Comparison of ENCODE assay signal across 13 cellular contexts in genomic region chr5:138490648-138491283, GRCh38. TPM values are rescaled to one million over a fixed set of nuclear protein-coding genes. Genes with fewer than 3 reads are reported as not detected.
DNase-seq lines count a peak whose midpoint lies in the region; ATAC-seq, FAIRE-seq and TF ChIP-seq lines count a peak whose summit lies in the region.
"Had no signal": no experiment of that assay in that cellular context is flagged by ENCODE, and none has a peak within 500 bp of the region (broad histone marks: within the 10 kb centered on the region; RNA-seq: fewer than 3 reads in every experiment).

No MANE protein-coding gene starts in this region.

- H3K27me3 ChIP-seq in Caco-2 (replicated peaks; ENCODE audit: control insufficient read depth, insufficient read depth, low read length) (no peaks in the 10 kb centered on the region), IMR-90 (ENCODE audit: control insufficient read depth, insufficient read depth, low read length) (peaks cover 11% of the 10 kb centered on the region; the same call in 1 of the 2 replicates), ectodermal cell (ENCODE audit: control insufficient read depth, insufficient read depth, low read length, poor library complexity, severe bottlenecking) (peaks cover 32% of the 10 kb centered on the region), neuronal stem cell (ENCODE audit: control insufficient read depth in 3 of 3, insufficient read depth in 3 of 3, low read depth in 1 of 3, low read length in 3 of 3) (peaks cover 0 to 3% (median 0%) of the 10 kb centered on the region in 3 experiments)

- H3K4me1 Mint-ChIP-seq in Caco-2 (ENCODE audit: low read depth, unreplicated experiment) = peaks cover 16% of the 10 kb centered on the region

- no peak overlapping the region for H2BK120ac ChIP-seq in IMR-90 (ENCODE audit: low read depth, low read length)
- peak overlapping the region; percentile 64 for H2BK120ac ChIP-seq in neuronal stem cell (ENCODE audit: low read depth, low read length)

- intact Hi-C loops in Caco-2 (cut with micrococcal nuclease; ENCODE audit: unreplicated experiment) = no loop called here
- intact Hi-C loops in IMR-90 (cut with micrococcal nuclease) = no loop called here

- H2AFZ ChIP-seq in IMR-90 (replicated peaks; ENCODE audit: low read length, poor library complexity) = peak overlapping the region; percentile 68
- H2AFZ ChIP-seq in neuronal stem cell (ENCODE audit: low read length) = peak overlapping the region; percentile 97

- H3K18ac ChIP-seq in IMR-90 (ENCODE audit: low read depth, low read length) (no peak overlapping the region), neuronal stem cell (ENCODE audit: low read length) (no peak overlapping the region)

- TF ChIP-seq CTCF in Caco-2 (IDR thresholded peaks at IDR 0.05; ENCODE audit: insufficient read depth in 1 of 2, low read depth in 1 of 2, low read length in 1 of 2, severe bottlenecking in 1 of 2, unreplicated experiment in 1 of 2) (no peak), IMR-90 (conservative IDR thresholded peaks at IDR 0.05; ENCODE audit: low read depth, low read length) (no peak), D721Med (IDR thresholded peaks at IDR 0.05; ENCODE audit: insufficient read depth, missing control alignments) (no peak)

- POLR2A ChIA-PET in Caco-2 (lab: Charles Lee) (no interaction called here), IMR-90 (lab: Charles Lee; ENCODE audit: unreplicated experiment) (no interaction called here)

- H3K27me3 Mint-ChIP-seq in Caco-2 (ENCODE audit: insufficient read depth, unreplicated experiment) = peaks cover 3% of the 10 kb centered on the region

- no peak overlapping the region for H2BK15ac ChIP-seq in IMR-90 (ENCODE audit: low read depth, low read length)
- H2BK15ac ChIP-seq in neuronal stem cell (ENCODE audit: low read length) = peak overlapping the region; percentile 79

- H2BK5ac ChIP-seq in IMR-90 (ENCODE audit: low read depth, low read length, poor library complexity, severe bottlenecking) = no peak overlapping the region
- H2BK5ac ChIP-seq in neuronal stem cell (ENCODE audit: low read length) = no peak overlapping the region

- no peak for FAIRE-seq in D721Med (lab: Jason Lieb, UNC)

- H3K9me1 ChIP-seq in IMR-90 (ENCODE audit: insufficient read depth, low read length) = peaks cover 9% of the 10 kb centered on the region; the same call in 1 of the 2 replicates

- no peak overlapping the region for H3K14ac ChIP-seq in IMR-90 (replicated peaks; ENCODE audit: low read depth, low read length)
- H3K14ac ChIP-seq in neuronal stem cell (ENCODE audit: low read length) = no peak overlapping the region

- WGBS in IMR-90 (ENCODE audit: extremely low coverage in 2 of 2, insufficient read length in 1 of 2), 2 experiments = 76% methylated on average over 6 of the region's 12 CpGs; no CpG with 5 or more reads in 1 of the 2 experiments
- 74 to 79% methylated on average over 12 of the region's 12 CpGs for WGBS in ectodermal cell, 2 experiments
- WGBS in neuronal stem cell (ENCODE audit: extremely low coverage in 2 of 2, insufficient read length in 2 of 2, insufficient replicate concordance in 1 of 2), 2 donors = no CpG with 5 or more reads among the region's 12 CpGs

- H3K4ac ChIP-seq in IMR-90 (ENCODE audit: low read depth, low read length) (peak overlapping the region; percentile 7; the same call in 1 of the 2 replicates), neuronal stem cell (ENCODE audit: low read length) (no peak overlapping the region)

- H3K36me3 ChIP-seq in Caco-2 (ENCODE audit: control insufficient read depth, insufficient read depth, low read length) (no peaks in the 10 kb centered on the region), IMR-90 (ENCODE audit: control insufficient read depth, insufficient read depth, low read length) (no peaks in the 10 kb centered on the region), ectodermal cell (ENCODE audit: control insufficient read depth, insufficient read depth, low read length) (no peaks in the 10 kb centered on the region), neuronal stem cell (replicated peaks in 1 of 2; ENCODE audit: control insufficient read depth in 2 of 2, insufficient read depth in 2 of 2, low read length in 2 of 2) (no peaks in the 10 kb centered on the region)
- H3K36me3 ChIP-seq: neutrophil had no signal

- H3K36me3 Mint-ChIP-seq in Caco-2 (ENCODE audit: insufficient read depth, unreplicated experiment) = peaks cover 18% of the 10 kb centered on the region
- H3K36me3 Mint-ChIP-seq: stimulated activated memory B cell treated with anti-CD40 and anti-IgM and Interleukin-4, amounts not matched to agents 10 μg/mL and 1 μg/mL and 100 μg/mL, for 72 hours had no signal

- CTCF ChIA-PET in Caco-2 (lab: Charles Lee) = no interaction called here
- CTCF ChIA-PET in IMR-90 (lab: Yijun Ruan, JAX) = no interaction called here

- no peak overlapping the region for H3K4me2 ChIP-seq in IMR-90 (ENCODE audit: low read depth, low read length)
- H3K4me2 ChIP-seq in neuronal stem cell (ENCODE audit: insufficient read depth, low read length, poor library complexity, severe bottlenecking) = peak overlapping the region; percentile 13

- no peak for TF ChIP-seq RAD21 in IMR-90 (IDR thresholded peaks at IDR 0.05; ENCODE audit: low read length)

- H4K20me1 ChIP-seq in IMR-90 (ENCODE audit: insufficient read depth, low read length) = no peaks in the 10 kb centered on the region; the same call in 1 of the 2 replicates

- H3K79me1 ChIP-seq in IMR-90 (ENCODE audit: low read depth in 1 of 2, low read length in 2 of 2) = no peaks in the 10 kb centered on the region
- H3K79me1 ChIP-seq in neuronal stem cell (ENCODE audit: low read depth, low read length) = no peaks in the 10 kb centered on the region

- no peak overlapping the region for H3K56ac ChIP-seq in IMR-90 (ENCODE audit: extremely low read depth, insufficient read depth, low read length)

- no peak overlapping the region for H4K5ac ChIP-seq in IMR-90 (ENCODE audit: low read depth, low read length)

- no peak for TF ChIP-seq POLR2A in IMR-90 (IDR thresholded peaks at IDR 0.05; ENCODE audit: low read depth, low read length)

- H3K9me3 Mint-ChIP-seq in Caco-2 (ENCODE audit: unreplicated experiment) = no peaks in the 10 kb centered on the region
- H3K9me3 Mint-ChIP-seq: stimulated activated memory B cell treated with anti-CD40 and anti-IgM and Interleukin-4, amounts not matched to agents 10 μg/mL and 1 μg/mL and 100 μg/mL, for 72 hours had no signal

- in situ Hi-C loops in IMR-90 (cut with MboI; ENCODE audit: low sequenced_read_pairs) = no loop called here

- H3K4me3 Mint-ChIP-seq in Caco-2 (ENCODE audit: unreplicated experiment) = peak overlapping the region; percentile 39

- no peak overlapping the region for H3K27ac Mint-ChIP-seq in Caco-2 (ENCODE audit: unreplicated experiment)
- H3K27ac Mint-ChIP-seq: stimulated activated memory B cell treated with anti-CD40 and anti-IgM and Interleukin-4, amounts not matched to agents 10 μg/mL and 1 μg/mL and 100 μg/mL, for 72 hours had no signal

- no peak for ATAC-seq in IMR-90 (ENCODE audit: low read depth)
- ATAC-seq: stimulated activated memory B cell treated with anti-CD40 and anti-IgM and Interleukin-4, amounts not matched to agents 10 μg/mL and 1 μg/mL and 100 μg/mL, for 72 hours had no signal

- H2BK20ac ChIP-seq in IMR-90 (ENCODE audit: low read depth, low read length) = no peak overlapping the region

- DNase-seq in Caco-2 = no peak
- no peak for DNase-seq in IMR-90
- DNase-seq in neuronal stem cell (ENCODE audit: low spot score) = no peak
- no peak for DNase-seq in NCI-H524 (lab: John Stamatoyannopoulos, UW)
- no peak for DNase-seq in NCI-H446 (lab: John Stamatoyannopoulos, UW)
- no peak for DNase-seq in D721Med (ENCODE audit: insufficient read length, low spot score)
- no peak for DNase-seq in NCI-H2107 (lab: John Stamatoyannopoulos, UW)
- DNase-seq: MV-4-11; NK-92 treated with Interleukin-12 subunit alpha and Interleukin-12 subunit beta, amount 100 ng/mL, for 24 hours; SK-N-SH had no signal

- H3K9ac ChIP-seq in IMR-90 (ENCODE audit: low read depth, low read length) (no peak overlapping the region), neuronal stem cell (ENCODE audit: low read depth, low read length, poor library complexity) (peak overlapping the region; percentile 27)

- H3K9me3 ChIP-seq in Caco-2 = no peaks in the 10 kb centered on the region
- H3K9me3 ChIP-seq in IMR-90 (ENCODE audit: control insufficient read depth, insufficient read depth, low read length) = no peaks in the 10 kb centered on the region
- H3K9me3 ChIP-seq in ectodermal cell (ENCODE audit: control insufficient read depth, low read length) = no peaks in the 10 kb centered on the region
- peaks cover 0 to 2% of the 10 kb centered on the region in 2 donors for H3K9me3 ChIP-seq in neuronal stem cell (replicated peaks in 1 of 2; ENCODE audit: control insufficient read depth in 2 of 2, insufficient read depth in 1 of 2, low read depth in 1 of 2, low read length in 2 of 2)
- H3K9me3 ChIP-seq: neutrophil, SK-N-SH had no signal

- peaks cover 44% of the 10 kb centered on the region for H3K4me1 ChIP-seq in Caco-2
- peaks cover 20% of the 10 kb centered on the region for H3K4me1 ChIP-seq in IMR-90 (ENCODE audit: control insufficient read depth, insufficient read depth, low read length)
- peaks cover 33% of the 10 kb centered on the region for H3K4me1 ChIP-seq in ectodermal cell (ENCODE audit: control insufficient read depth, insufficient read depth, low read length)
- peaks cover 26 to 43% of the 10 kb centered on the region in 2 donors for H3K4me1 ChIP-seq in neuronal stem cell (ENCODE audit: control insufficient read depth in 2 of 2, insufficient read depth in 1 of 2, low read depth in 1 of 2, low read length in 2 of 2)

- BruUV-seq in Caco-2 (replicated peaks; lab: Mats Ljungman, UMichigan) (no TSS peak), IMR-90 (replicated peaks; lab: Mats Ljungman, UMichigan) (no TSS peak)

- no peak overlapping the region for H4K8ac ChIP-seq in IMR-90 (ENCODE audit: low read depth in 2 of 2, low read length in 2 of 2)
- H4K8ac ChIP-seq in neuronal stem cell (ENCODE audit: low read depth, low read length) = no peak overlapping the region

- H2AK5ac ChIP-seq in IMR-90 (ENCODE audit: low read depth, low read length) (peak overlapping the region; percentile 86), neuronal stem cell (ENCODE audit: low read depth, low read length) (peak overlapping the region; percentile 91)

- dilution Hi-C loops in IMR-90 (cut with HindIII; ENCODE audit: low sequenced_read_pairs, unreplicated experiment) = no loop called here

- H4K91ac ChIP-seq in IMR-90 (ENCODE audit: insufficient read depth, low read depth, low read length) = no peak overlapping the region
- H4K91ac ChIP-seq in neuronal stem cell (ENCODE audit: low read depth, low read length, poor library complexity) = peak overlapping the region; percentile 20

- H3K27ac ChIP-seq in IMR-90 (ENCODE audit: insufficient read depth, low read length) (no peak overlapping the region), ectodermal cell (ENCODE audit: insufficient read depth, low read depth, low read length, poor library complexity, severe bottlenecking) (peak overlapping the region; percentile 33), neuronal stem cell (replicated peaks; ENCODE audit: low read length) (no peak overlapping the region)

- H2BK12ac ChIP-seq in neuronal stem cell (ENCODE audit: low read length) = peak overlapping the region; percentile 76

- H3K4me3 ChIP-seq in Caco-2 (ENCODE audit: low read depth, low read length) (no peak overlapping the region), IMR-90 (ENCODE audit: insufficient read depth, low read depth, low read length) (no peak overlapping the region), ectodermal cell (ENCODE audit: insufficient read depth, low read depth, low read length) (peak overlapping the region; percentile 6), neuronal stem cell (ENCODE audit: low read length in 2 of 2) (peak overlapping the region in 1 of 2 donors; percentile 70)

- H3K23ac ChIP-seq in IMR-90 (ENCODE audit: low read depth, low read length) (peak overlapping the region; percentile 69; the same call in 1 of the 2 replicates), neuronal stem cell (ENCODE audit: low read depth, low read length, poor library complexity) (peak overlapping the region; percentile 9)

- peak overlapping the region; percentile 17 for H2AK9ac ChIP-seq in IMR-90 (replicated peaks; ENCODE audit: low read depth, low read length, poor library complexity)

RNA-seq across cellular contexts. Expression of gene EGR1, which starts 25.5 kb away (rescaled TPM):
- 83.7 and 84.0 TPM in 2 replicates for total RNA-seq in Caco-2 (2022)
- total RNA-seq in IMR-90 (2012; rRNA removed) = 2.9 and 5.8 TPM in 2 replicates
- polyA plus RNA-seq in IMR-90 (2012; rRNA removed) = 104 and 180 TPM in 2 replicates
- 91.6 and 286 TPM in 2 replicates for polyA plus RNA-seq in IMR-90 (2012; cell fraction: cytosol; rRNA removed)
- polyA plus RNA-seq in IMR-90 (2012; cell fraction: nucleus; rRNA removed; ENCODE audit: low replicate concordance) = 363 and 477 TPM in 2 replicates
- 123 TPM for polyA plus RNA-seq in ectodermal cell (2013, experiment 1 of 4)
- polyA plus RNA-seq in ectodermal cell (2013, experiment 2 of 4) = 99.3 TPM
- 62.4 TPM for polyA plus RNA-seq in ectodermal cell (2013, experiment 3 of 4)
- polyA plus RNA-seq in ectodermal cell (2013, experiment 4 of 4) = 48.8 TPM
- 131 TPM for polyA plus RNA-seq in neuronal stem cell (2013, experiment 1 of 2)
- 132 TPM for polyA plus RNA-seq in neuronal stem cell (2013, experiment 2 of 2)

RNA-seq across cellular contexts. Expression of gene REEP2, which starts 51.9 kb away (rescaled TPM):
- total RNA-seq in Caco-2 (2022) = 3.8 and 4.5 TPM in 2 replicates
- 12.4 and 20.3 TPM in 2 replicates for total RNA-seq in IMR-90 (2012; rRNA removed)
- 17.0 and 17.1 TPM in 2 replicates for polyA plus RNA-seq in IMR-90 (2012; rRNA removed)
- 16.8 and 19.5 TPM in 2 replicates for polyA plus RNA-seq in IMR-90 (2012; cell fraction: cytosol; rRNA removed)
- 50.9 and 55.6 TPM in 2 replicates for polyA plus RNA-seq in IMR-90 (2012; cell fraction: nucleus; rRNA removed; ENCODE audit: low replicate concordance)
- polyA plus RNA-seq in ectodermal cell (2013, experiment 1 of 4) = 82.5 TPM
- 87.1 TPM for polyA plus RNA-seq in ectodermal cell (2013, experiment 2 of 4)
- polyA plus RNA-seq in ectodermal cell (2013, experiment 3 of 4) = 72.6 TPM
- 70.1 TPM for polyA plus RNA-seq in ectodermal cell (2013, experiment 4 of 4)
- 65.9 TPM for polyA plus RNA-seq in neuronal stem cell (2013, experiment 1 of 2)
- polyA plus RNA-seq in neuronal stem cell (2013, experiment 2 of 2) = 64.9 TPM

RNA-seq across cellular contexts. Expression of gene ETF1, which starts 52.3 kb away (rescaled TPM):
- total RNA-seq in Caco-2 (2022) (179 and 184 TPM in 2 replicates), IMR-90 (2012; rRNA removed) (126 and 144 TPM in 2 replicates)
- polyA plus RNA-seq in IMR-90 (2012; rRNA removed) = 45.4 and 53.2 TPM in 2 replicates
- polyA plus RNA-seq in IMR-90 (2012; cell fraction: cytosol; rRNA removed) = 12.4 and 13.0 TPM in 2 replicates
- 9.0 and 49.9 TPM in 2 replicates for polyA plus RNA-seq in IMR-90 (2012; cell fraction: nucleus; rRNA removed; ENCODE audit: low replicate concordance)
- polyA plus RNA-seq in ectodermal cell (2013, experiment 1 of 4) = 126 TPM
- 127 TPM for polyA plus RNA-seq in ectodermal cell (2013, experiment 2 of 4)
- 95.1 TPM for polyA plus RNA-seq in ectodermal cell (2013, experiment 3 of 4)
- 106 TPM for polyA plus RNA-seq in ectodermal cell (2013, experiment 4 of 4)
- 63.9 TPM for polyA plus RNA-seq in neuronal stem cell (2013, experiment 1 of 2)
- 63.0 TPM for polyA plus RNA-seq in neuronal stem cell (2013, experiment 2 of 2)

Comparison
In these comparisons a context has a peak if more than half of its experiments do, and no peak if none do; other contexts are left out.
1. RNA of gene EGR1, which starts 25.5 kb away (total RNA-seq): 83.7 to 84.0 TPM in Caco-2; 2.9 to 5.8 TPM in IMR-90; every median in the first group is over 10 times any median in the second.